ENCODE assay signal across 28 cellular contexts in the genomic region with DNA sequence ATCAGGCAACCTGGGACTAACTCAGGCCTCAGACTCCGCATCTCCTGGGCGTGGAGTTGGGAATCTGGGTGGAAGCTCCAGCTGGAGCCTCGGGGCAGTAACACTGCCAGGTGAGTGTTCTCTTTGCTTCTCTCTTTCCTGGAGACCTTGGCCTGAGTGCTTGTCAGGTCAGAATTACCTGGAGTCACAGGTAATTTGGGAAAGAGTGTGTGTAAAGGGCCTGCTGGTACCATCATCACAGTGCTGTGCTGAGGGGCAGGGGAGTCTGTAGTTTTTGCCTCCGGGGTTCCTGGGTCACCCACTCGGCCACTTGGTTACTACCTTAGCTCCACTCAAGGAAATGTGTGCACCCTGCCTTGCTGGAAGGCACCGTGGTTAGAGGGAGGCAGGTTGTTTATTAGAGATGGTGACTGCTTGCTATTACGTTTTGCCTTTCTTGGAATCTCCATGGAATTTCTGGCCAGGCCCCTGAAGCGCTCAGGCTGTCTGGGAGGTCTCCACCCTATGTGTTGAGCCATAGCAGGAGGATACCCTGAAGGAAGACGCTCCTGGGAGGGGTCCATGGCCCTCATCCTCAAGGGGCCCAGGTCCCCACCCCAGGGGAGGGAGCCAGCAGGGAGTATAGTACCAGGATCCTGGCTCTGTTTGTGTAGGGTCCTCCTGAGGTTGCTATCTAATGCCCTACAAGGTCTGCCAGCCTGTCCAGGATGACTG. TPM values are rescaled to one million over a fixed set of nuclear protein-coding genes. Genes with fewer than 3 reads are reported as not detected.
"Had no signal": no experiment of that assay in that cellular context is flagged by ENCODE, and none has a peak within 500 bp of the region (broad histone marks: within the 10 kb centered on the region; RNA-seq: fewer than 3 reads in every experiment).

No MANE protein-coding gene starts in this region.

- H3K4me1 ChIP-seq: colonic mucosa, foreskin keratinocyte, gastroesophageal sphincter, left lung, right lobe of liver had no signal

- H3K27me3 ChIP-seq: colonic mucosa, ovary had no signal

- H3K36me3 ChIP-seq: colonic mucosa, esophagus muscularis mucosa, gastroesophageal sphincter, heart left ventricle, left lung, ovary, right lobe of liver, suprapubic skin, transverse colon, vagina had no signal

- ATAC-seq: foreskin keratinocyte; gastroesophageal sphincter; heart left ventricle; left cardiac atrium; left lung; naive thymus-derived CD8-positive, alpha-beta T cell; right lobe of liver; stimulated activated memory B cell treated with anti-CD40 and anti-IgM and Interleukin-4, amounts not matched to agents 10 μg/mL and 1 μg/mL and 100 μg/mL, for 72 hours had no signal

- DNase-seq: colonic mucosa; dermis blood vessel endothelial cell; effector memory CD4-positive, alpha-beta T cell; foreskin keratinocyte; left cardiac atrium; mesenchymal stem cell; midbrain; nephron progenitor cell; nucleus accumbens; stimulated activated CD4-positive, alpha-beta T cell treated with anti-CD3 and anti-CD28 coated beads, Interleukin-4, amount 100 ng/mL, for 4 hours; transverse colon had no signal

- H3K79me2 ChIP-seq: hepatocyte had no signal

- H3K27ac ChIP-seq: colonic mucosa, esophagus muscularis mucosa, foreskin keratinocyte, gastroesophageal sphincter, heart left ventricle, hepatocyte, left lung, ovary, right lobe of liver, suprapubic skin, transverse colon, vagina had no signal

- H3K4me3 ChIP-seq: colonic mucosa, esophagus muscularis mucosa, gastroesophageal sphincter, heart left ventricle, hepatocyte, left lung, ovary, right lobe of liver, suprapubic skin, transverse colon, vagina had no signal

- H2AFZ ChIP-seq: hepatocyte had no signal

- H3K4me2 ChIP-seq: hepatocyte had no signal

- H3K9me3 ChIP-seq: colonic mucosa, esophagus muscularis mucosa, gastroesophageal sphincter, heart left ventricle, left lung, ovary, right lobe of liver, suprapubic skin, transverse colon, vagina had no signal

RNA-seq across cellular contexts. Expression of a gene that starts 2.9 kb away (rescaled TPM):
- total RNA-seq: colonic mucosa; dermis blood vessel endothelial cell; endothelial cell of umbilical vein; epithelial cell of proximal tubule; esophagus muscularis mucosa; foreskin keratinocyte; gastroesophageal sphincter; kidney epithelial cell; lower leg skin; lung microvascular endothelial cell; naive thymus-derived CD8-positive, alpha-beta T cell; pulmonary artery endothelial cell; right lobe of liver; suprapubic skin had no signal
- polyA plus RNA-seq: endothelial cell of umbilical vein; foreskin keratinocyte; heart left ventricle; naive thymus-derived CD8-positive, alpha-beta T cell had no signal

RNA-seq across cellular contexts. Expression of a gene that starts 9.5 kb away (rescaled TPM):
- total RNA-seq: dermis blood vessel endothelial cell; endothelial cell of umbilical vein; foreskin keratinocyte; lung microvascular endothelial cell; naive thymus-derived CD8-positive, alpha-beta T cell; pulmonary artery endothelial cell had no signal
- polyA plus RNA-seq: endothelial cell of umbilical vein; foreskin keratinocyte; naive thymus-derived CD8-positive, alpha-beta T cell had no signal
